13 cellular contexts compared by ENCODE assay signal in genomic region chr12:95637471-95638155, GRCh38.
A peak's percentile ranks its signal among the peaks of the same experiment; 100 is the strongest.
DNase-seq lines count a peak whose midpoint lies in the region; ATAC-seq and TF ChIP-seq lines count a peak whose summit lies in the region.
"Had no signal": no experiment of that assay in that cellular context is flagged by ENCODE, and none has a peak within 500 bp of the region (broad histone marks: within the 10 kb centered on the region; RNA-seq: fewer than 3 reads in every experiment).

No MANE protein-coding gene starts in this region.

- dilution Hi-C loops in mammary epithelial cell (cut with HindIII; ENCODE audit: low sequenced_read_pairs), result no loop called here

- H3K4me3 Mint-ChIP-seq in MCF 10A (ENCODE audit: unreplicated experiment) (no peak overlapping the region), nephron progenitor cell (no peak overlapping the region)
- H3K4me3 Mint-ChIP-seq: type B pancreatic cell had no signal

- no peaks in the 10 kb centered on the region for H4K20me1 ChIP-seq in mammary epithelial cell (ENCODE audit: insufficient read depth, low read length)

- TF ChIP-seq CTCF in MCF 10A (IDR thresholded peaks at IDR 0.05; ENCODE audit: unreplicated experiment) (no peak), mammary epithelial cell (conservative IDR thresholded peaks at IDR 0.05 in 1 of 2, IDR thresholded peaks at IDR 0.05 in 1 of 2; ENCODE audit: extremely low read depth in 1 of 2, insufficient read depth in 1 of 2, low read depth in 1 of 2, low read length in 2 of 2) (no peak), foreskin keratinocyte (conservative IDR thresholded peaks at IDR 0.05) (no peak), nephron progenitor cell (IDR thresholded peaks at IDR 0.05) (no peak)

- no peaks in the 10 kb centered on the region for H3K79me2 ChIP-seq in mammary epithelial cell (ENCODE audit: insufficient read depth, low read length)

- no peak overlapping the region for H3K9ac ChIP-seq in mammary epithelial cell (ENCODE audit: insufficient read depth, low read length)

- intact Hi-C loops in MCF 10A (cut with micrococcal nuclease) (no loop called here), mammary epithelial cell (cut with micrococcal nuclease) (no loop called here)

- in situ Hi-C loops in mammary epithelial cell (cut with MboI; ENCODE audit: low sequenced_read_pairs in 2 of 2), result no loop called here

- H3K27me3 ChIP-seq in mammary epithelial cell (ENCODE audit: insufficient read depth, low read length), result no peaks in the 10 kb centered on the region
- H3K27me3 ChIP-seq in foreskin keratinocyte, result no peaks in the 10 kb centered on the region
- H3K27me3 ChIP-seq: dorsolateral prefrontal cortex had no signal

- H3K27me3 Mint-ChIP-seq in MCF 10A (ENCODE audit: insufficient read depth, unreplicated experiment) (no peaks in the 10 kb centered on the region), nephron progenitor cell (ENCODE audit: low read depth, poor library complexity) (peaks cover 3% of the 10 kb centered on the region)
- H3K27me3 Mint-ChIP-seq: type B pancreatic cell had no signal

- peaks cover 22% of the 10 kb centered on the region for H3K4me1 ChIP-seq in mammary epithelial cell (ENCODE audit: insufficient read depth, low read length)
- H3K4me1 ChIP-seq in foreskin keratinocyte, result peaks cover 13% of the 10 kb centered on the region

- H3K27ac Mint-ChIP-seq in MCF 10A (ENCODE audit: low read depth, unreplicated experiment) (no peak overlapping the region), nephron progenitor cell (no peak overlapping the region)
- H3K27ac Mint-ChIP-seq: activated naive CD4-positive, alpha-beta T cell treated with anti-CD3 and anti-CD28 coated beads, Interleukin-2, amount 50 U/mL, for 72 hours; type B pancreatic cell had no signal

- H3K27ac ChIP-seq in mammary epithelial cell (ENCODE audit: insufficient read depth, low read depth, low read length) (no peak overlapping the region), angular gyrus (ENCODE audit: low read depth, low read length) (peak overlapping the region; percentile 22), foreskin keratinocyte (no peak overlapping the region)

- no peaks in the 10 kb centered on the region for H3K36me3 ChIP-seq in mammary epithelial cell (ENCODE audit: insufficient read depth, low read length)

- H2AFZ ChIP-seq in mammary epithelial cell (ENCODE audit: low read depth, low read length), result no peak overlapping the region

- no peaks in the 10 kb centered on the region for H3K9me3 ChIP-seq in mammary epithelial cell (replicated peaks; ENCODE audit: insufficient read depth, low read length)

- H3K4me1 Mint-ChIP-seq in MCF 10A (ENCODE audit: insufficient read depth, unreplicated experiment), result peaks cover 25% of the 10 kb centered on the region
- H3K4me1 Mint-ChIP-seq in nephron progenitor cell, result no peaks in the 10 kb centered on the region

- H3K9me3 Mint-ChIP-seq in MCF 10A (ENCODE audit: unreplicated experiment) (peaks cover 7% of the 10 kb centered on the region), nephron progenitor cell (no peaks in the 10 kb centered on the region)
- H3K9me3 Mint-ChIP-seq: type B pancreatic cell had no signal

- BruUV-seq in MCF 10A (replicated peaks; lab: Mats Ljungman, UMichigan) (no TSS peak), mammary epithelial cell (replicated peaks; lab: Mats Ljungman, UMichigan) (no TSS peak)

- H3K36me3 Mint-ChIP-seq in MCF 10A (ENCODE audit: insufficient read depth, unreplicated experiment), result peaks cover 7% of the 10 kb centered on the region
- no peaks in the 10 kb centered on the region for H3K36me3 Mint-ChIP-seq in nephron progenitor cell (ENCODE audit: low read depth)
- H3K36me3 Mint-ChIP-seq: activated naive CD4-positive, alpha-beta T cell treated with anti-CD3 and anti-CD28 coated beads, Interleukin-2, amount 50 U/mL, for 72 hours; type B pancreatic cell had no signal

- no peak overlapping the region for H3K4me3 ChIP-seq in mammary epithelial cell (replicated peaks in 1 of 3; ENCODE audit: insufficient read depth in 1 of 3, low read depth in 2 of 3, low read length in 3 of 3)
- H3K4me3 ChIP-seq: dorsolateral prefrontal cortex had no signal

- ATAC-seq in foreskin keratinocyte (no peak), HG02981 (IDR thresholded peaks at IDR 0.05; ENCODE audit: unreplicated experiment) (no peak), GM21528 (IDR thresholded peaks at IDR 0.05; ENCODE audit: low FRiP score, unreplicated experiment) (no peak)
- ATAC-seq: activated naive CD4-positive, alpha-beta T cell treated with anti-CD3 and anti-CD28 coated beads, Interleukin-2, amount 50 U/mL, for 72 hours; left lobe of liver had no signal

- CTCF ChIA-PET in MCF 10A (lab: Yijun Ruan, JAX), result no interaction called here
- CTCF ChIA-PET in mammary epithelial cell (lab: Charles Lee; ENCODE audit: low non-redundant PET), result no interaction called here

- WGBS in mammary epithelial cell (ENCODE audit: low coverage, missing lambda C conversion rate), result 66% methylated on average over 8 of the region's 8 CpGs

- peak; percentile 26 for DNase-seq in MCF 10A (ENCODE audit: unreplicated experiment)
- no peak for DNase-seq in mammary epithelial cell
- DNase-seq in foreskin keratinocyte, result peak; percentile 28 to 77
- DNase-seq in nephron progenitor cell, result no peak
- no peak for DNase-seq in OCI-M1 (lab: John Stamatoyannopoulos, UW)
- DNase-seq: 8988T, dorsolateral prefrontal cortex had no signal

- H3K4me2 ChIP-seq in mammary epithelial cell (ENCODE audit: insufficient read depth, low read depth, low read length), result no peak overlapping the region

- POLR2A ChIA-PET in MCF 10A (lab: Yijun Ruan, JAX), result no interaction called here

Comparison
In these comparisons a context has a peak if more than half of its experiments do, and no peak if none do; other contexts are left out.
1. DNase-seq: peak in MCF 10A (single experiment) and foreskin keratinocyte (2 of 2); none in mammary epithelial cell (single experiment), nephron progenitor cell (single experiment) and OCI-M1 (single experiment).